ENCODE assay signal across 8 cellular contexts in genomic region chr11:66856496-66857233, GRCh38. TPM values are rescaled to one million over a fixed set of nuclear protein-coding genes. Genes with fewer than 3 reads are reported as not detected.
DNase-seq lines count a peak whose midpoint lies in the region; ATAC-seq and TF ChIP-seq lines count a peak whose summit lies in the region.

Gene LRFN4 (plus strand): TSS chr11:66857064. CDS start chr11:66857745, 681 bp downstream.

- ATAC-seq in activated T-cell treated with anti-CD3 and anti-CD28 coated beads, Interleukin-2, amount 50 U/mL, for 72 hours (replicated peaks in 1 of 2): peak; percentile 65 to 68

- DNase-seq in activated CD8-positive, alpha-beta memory T cell treated with anti-CD3 and anti-CD28 coated beads for 1 hour (ENCODE audit: extremely low read depth in 1 of 2, low read depth in 1 of 2): peak; percentile 18 to 39
- DNase-seq in activated CD8-positive, alpha-beta memory T cell treated with anti-CD3 and anti-CD28 coated beads for 24 hours: no peak
- DNase-seq in HEK293T (ENCODE audit: extremely low spot score): peak; percentile 49
- peak; percentile 80 for DNase-seq in NCI-H1092 treated with DMSO at 0.1 percent for 48 hours (lab: John Stamatoyannopoulos, UW)
- peak; percentile 62 to 63 for DNase-seq in activated T-cell treated with anti-CD3 and anti-CD28 coated beads, Interleukin-2, amount 50 U/mL, for 72 hours
- peak; percentile 39 for DNase-seq in foreskin melanocyte
- no peak for DNase-seq in activated effector memory CD4-positive, alpha-beta T cell treated with anti-CD3 and anti-CD28 coated beads, Interleukin-2, amount 50 U/mL, for 16 hours

- POLR2A ChIA-PET in HEK293T (lab: Yijun Ruan, JAX): interaction anchor here (0.6 to 5.5 kb wide), 13 partner anchors 10 to 567 kb away, joined by 3 to 63 read pairs (median 4); partner anchors contain the start of genes RCE1, SPTBN2 and YIF1A

- peaks cover 7% of the 10 kb centered on the region for H3K4me1 Mint-ChIP-seq in activated T-cell treated with anti-CD3 and anti-CD28 coated beads, Interleukin-2, amount 50 U/mL, for 72 hours (ENCODE audit: low read depth)

- H3K27me3 Mint-ChIP-seq in activated T-cell treated with anti-CD3 and anti-CD28 coated beads, Interleukin-2, amount 50 U/mL, for 72 hours (ENCODE audit: low read depth): no peaks in the 10 kb centered on the region

- H3F3A ChIP-seq in neural cell (ENCODE audit: insufficient read depth, low read length, poor library complexity, severe bottlenecking): no peaks in the 10 kb centered on the region

- H3K4me3 ChIP-seq in neural cell (ENCODE audit: low read length): peak within 1 kb of the TSS; percentile 82

- H2AFZ ChIP-seq in neural cell (ENCODE audit: low read depth, low read length): peak within 1 kb of the TSS; percentile 69

- no peaks in the 10 kb centered on the region for H3K9me3 Mint-ChIP-seq in activated T-cell treated with anti-CD3 and anti-CD28 coated beads, Interleukin-2, amount 50 U/mL, for 72 hours

- H3K27ac Mint-ChIP-seq in activated T-cell treated with anti-CD3 and anti-CD28 coated beads, Interleukin-2, amount 50 U/mL, for 72 hours: peak within 1 kb of the TSS; percentile 54

- no peaks in the 10 kb centered on the region for H4K20me1 ChIP-seq in neural cell (ENCODE audit: insufficient read depth)

- H3K27me3 ChIP-seq in neural cell (ENCODE audit: insufficient read depth, low read depth, low read length): no peaks in the 10 kb centered on the region

- TF ChIP-seq EP300 in neural cell (conservative IDR thresholded peaks at IDR 0.05; ENCODE audit: poor library complexity, severe bottlenecking): peak; percentile 23

- no peaks in the 10 kb centered on the region for H3K9me2 ChIP-seq in neural cell (ENCODE audit: insufficient read depth, low read length)

- CTCF ChIA-PET in HEK293T (lab: Yijun Ruan, JAX): no interaction called here

- TF ChIP-seq CTCF in neural cell (IDR thresholded peaks at IDR 0.05; ENCODE audit: poor library complexity, severe bottlenecking): no peak

- H3K36me3 Mint-ChIP-seq in activated T-cell treated with anti-CD3 and anti-CD28 coated beads, Interleukin-2, amount 50 U/mL, for 72 hours (ENCODE audit: insufficient read depth in 2 of 2): peaks cover 0 to 1% of the 10 kb centered on the region in 2 donors

- no peaks in the 10 kb centered on the region for H3K9me3 ChIP-seq in neural cell (ENCODE audit: low read length)

- no peaks in the 10 kb centered on the region for H3K79me2 ChIP-seq in neural cell (replicated peaks; ENCODE audit: insufficient read depth, low read length)

- H3K4me2 ChIP-seq in neural cell (ENCODE audit: low read length): peak within 1 kb of the TSS; percentile 71

- peak within 1 kb of the TSS; percentile 94 for H3K9ac ChIP-seq in neural cell (ENCODE audit: low read length)

- TF ChIP-seq RAD21 in neural cell (conservative IDR thresholded peaks at IDR 0.05): no peak

- H3K36me3 ChIP-seq in neural cell (ENCODE audit: insufficient read depth, low read length): no peaks in the 10 kb centered on the region

- peak within 1 kb of the TSS; percentile 89 to 95 for H3K4me3 Mint-ChIP-seq in activated T-cell treated with anti-CD3 and anti-CD28 coated beads, Interleukin-2, amount 50 U/mL, for 72 hours

- peak within 1 kb of the TSS; percentile 91 for H3K27ac ChIP-seq in neural cell (ENCODE audit: low read length)

TF ChIP-seq in HEK293T, 16 proteins besides CTCF, POLR2A, EP300 and RAD21:
- TF ChIP-seq SP1 (IDR thresholded peaks at IDR 0.05) (no peak), L3MBTL2 (conservative IDR thresholded peaks at IDR 0.05) (peak; percentile 4; the same call in 1 of the 2 replicates)

TF ChIP-seq in neural cell, 6 proteins besides CTCF, POLR2A, EP300 and RAD21:
- peak; percentile 40 for TF ChIP-seq TAF1 (IDR thresholded peaks at IDR 0.05; ENCODE audit: low read depth)
- TF ChIP-seq REST (IDR thresholded peaks at IDR 0.05; ENCODE audit: borderline replicate concordance): no peak
- peak; percentile 91 for TF ChIP-seq MXI1 (conservative IDR thresholded peaks at IDR 0.05; ENCODE audit: poor library complexity, severe bottlenecking)
- TF ChIP-seq EZH2 (IDR thresholded peaks at IDR 0.05; ENCODE audit: borderline replicate concordance, insufficient read depth, low read length, poor library complexity, severe bottlenecking): no peak
- TF ChIP-seq POLR2AphosphoS5 (IDR thresholded peaks at IDR 0.05): peak; percentile 41
- TF ChIP-seq SMC3 (conservative IDR thresholded peaks at IDR 0.05; ENCODE audit: poor library complexity): no peak

RNA-seq across cellular contexts. Expression of gene LRFN4, which starts in this region (rescaled TPM):
- total RNA-seq in activated T-cell treated with anti-CD3 and anti-CD28 coated beads, Interleukin-2, amount 50 U/mL, for 72 hours: 10 to 100 TPM; 13.4 to 18.3 TPM
- 85.0 and 104 TPM in 2 replicates for polyA plus RNA-seq in neural cell
- 95.7 and 111 TPM in 2 replicates for polyA minus RNA-seq in neural cell

Comparison
In these comparisons a context has a peak if more than half of its experiments do, and no peak if none do; other contexts are left out.
1. DNase-seq: peak in activated CD8-positive, alpha-beta memory T cell treated with anti-CD3 and anti-CD28 coated beads for 1 hour (2 of 2), HEK293T (single experiment), NCI-H1092 treated with DMSO at 0.1 percent for 48 hours (single experiment), activated T-cell treated with anti-CD3 and anti-CD28 coated beads, Interleukin-2, amount 50 U/mL, for 72 hours (2 of 2) and foreskin melanocyte (single experiment); none in activated CD8-positive, alpha-beta memory T cell treated with anti-CD3 and anti-CD28 coated beads for 24 hours (single experiment) and activated effector memory CD4-positive, alpha-beta T cell treated with anti-CD3 and anti-CD28 coated beads, Interleukin-2, amount 50 U/mL, for 16 hours (single experiment).